Comparison of ENCODE assay signal across 33 cellular contexts in genomic region chr7:68438811-68439210, GRCh38.
"Had no signal": no experiment of that assay in that cellular context is flagged by ENCODE, and none has a peak within 500 bp of the region (broad histone marks: within the 10 kb centered on the region; RNA-seq: fewer than 3 reads in every experiment).

No MANE protein-coding gene starts in this region.

- H3K36me3 ChIP-seq: adrenal gland, ascending aorta, brain microvascular endothelial cell, breast epithelium, cardiac muscle cell had no signal

- H3K9me3 ChIP-seq: adrenal gland, ascending aorta, body of pancreas, breast epithelium had no signal

- H3K27me3 ChIP-seq: adrenal gland, ascending aorta, body of pancreas, brain microvascular endothelial cell, breast epithelium, cardiac muscle cell had no signal

- H3K4me3 ChIP-seq: adrenal gland, ascending aorta, body of pancreas, breast epithelium, cardiac muscle cell had no signal

- FAIRE-seq: astrocyte, bronchial epithelial cell had no signal

- ATAC-seq: activated naive CD4-positive, alpha-beta T cell treated with anti-CD3 and anti-CD28 coated beads, Interleukin-2, amount 50 U/mL, for 72 hours; activated naive CD8-positive, alpha-beta T cell treated with anti-CD3 and anti-CD28 coated beads, Interleukin-2, amount 50 U/mL, for 24 hours; activated T-cell treated with anti-CD3 and anti-CD28 coated beads, Interleukin-2, amount 50 U/mL, for 4 hours; activated T-cell treated with anti-CD3 and anti-CD28 coated beads, Interleukin-2, amount 50 U/mL, for 72 hours; activated T-helper 17 cell treated with anti-CD3 and anti-CD28 coated beads, Interleukin-2, amount 50 U/mL, for 72 hours; body of pancreas had no signal

- H3K27ac ChIP-seq: adrenal gland, ascending aorta, body of pancreas, brain microvascular endothelial cell, breast epithelium, cardiac muscle cell had no signal

- H3K4me1 ChIP-seq: adrenal gland, ascending aorta, body of pancreas, breast epithelium had no signal

- DNase-seq: activated effector memory CD4-positive, alpha-beta T cell treated with anti-CD3 and anti-CD28 coated beads, Interleukin-2, amount 50 U/mL, for 16 hours; activated effector memory CD4-positive, alpha-beta T cell treated with Interleukin-2 at 50 U/mL for 16 hours; activated gamma-delta T cell; activated gamma-delta T cell treated with Interleukin-2 at 50 U/mL for 16 hours; activated naive CD4-positive, alpha-beta T cell; activated naive CD4-positive, alpha-beta T cell treated with anti-CD3 and anti-CD28 coated beads for 36 hours; activated naive CD4-positive, alpha-beta T cell treated with anti-CD3 and anti-CD28 coated beads, Interleukin-2, amount 10 ng/mL, durations not matched to agents 7 days and 5 days; activated naive CD4-positive, alpha-beta T cell treated with anti-CD3 and anti-CD28 coated beads, Interleukin-2, amount 50 U/mL, for 16 hours; activated naive CD4-positive, alpha-beta T cell treated with Interleukin-2 at 50 U/mL for 16 hours; activated naive CD8-positive, alpha-beta T cell treated with anti-CD3 and anti-CD28 coated beads for 36 hours; activated naive CD8-positive, alpha-beta T cell treated with anti-CD3 and anti-CD28 coated beads, Interleukin-2, amount 10 ng/mL, durations not matched to agents 7 days and 5 days; activated naive CD8-positive, alpha-beta T cell treated with anti-CD3 and anti-CD28 coated beads, Interleukin-2, amount 50 U/mL, for 24 hours; activated T-cell treated with anti-CD3 and anti-CD28 coated beads, Interleukin-2, amount 50 U/mL, for 24 hours; activated T-cell treated with anti-CD3 and anti-CD28 coated beads, Interleukin-2, amount 50 U/mL, for 4 hours; activated T-cell treated with anti-CD3 and anti-CD28 coated beads, Interleukin-2, amount 50 U/mL, for 48 hours; activated T-cell treated with anti-CD3 and anti-CD28 coated beads, Interleukin-2, amount 50 U/mL, for 72 hours; adrenal gland; amniotic stem cell; amygdala; anterior cingulate cortex; aorta; body of pancreas; brain microvascular endothelial cell; caudate nucleus; central memory CD4-positive, alpha-beta T cell; cerebellar nuclear complex had no signal
